Comparison of ENCODE assay signal across 19 cellular contexts in genomic region chrX:121902463-121902862, GRCh38.
"Had no signal": no experiment of that assay in that cellular context is flagged by ENCODE, and none has a peak within 500 bp of the region (broad histone marks: within the 10 kb centered on the region; RNA-seq: fewer than 3 reads in every experiment).

No MANE protein-coding gene starts in this region.

- H3K36me3 ChIP-seq: esophagus muscularis mucosa, heart right ventricle, left lung, right atrium auricular region had no signal

- H3K4me1 ChIP-seq: esophagus muscularis mucosa, foreskin keratinocyte, heart right ventricle, left lung, right atrium auricular region had no signal

- H3K4me3 ChIP-seq: dorsolateral prefrontal cortex, esophagus muscularis mucosa, heart right ventricle, left lung, right atrium auricular region, skin epidermis had no signal

- ATAC-seq: activated T-cell treated with anti-CD3 and anti-CD28 coated beads, Interleukin-2, amount 50 U/mL, for 4 hours; foreskin keratinocyte; heart right ventricle; left lung; natural killer cell; stimulated activated memory B cell treated with anti-CD40 and anti-IgM and Interleukin-4, amounts not matched to agents 10 μg/mL and 1 μg/mL and 100 μg/mL, for 72 hours had no signal

- H3K27me3 ChIP-seq: esophagus muscularis mucosa, foreskin keratinocyte, heart right ventricle, left lung, right atrium auricular region had no signal

- DNase-seq: activated CD4-positive, alpha-beta memory T cell treated with anti-CD3 and anti-CD28 coated beads for 36 hours; activated CD4-positive, CD25-positive, alpha-beta regulatory T cell treated with anti-CD3 and anti-CD28 coated beads, Interleukin-2, amount 50 U/mL, for 72 hours; activated gamma-delta T cell; activated naive CD8-positive, alpha-beta T cell treated with anti-CD3 and anti-CD28 coated beads, Interleukin-2, amount 10 ng/mL, durations not matched to agents 7 days and 5 days; activated T-cell treated with anti-CD3 and anti-CD28 coated beads, Interleukin-2, amount 50 U/mL, for 4 hours; anterior cingulate cortex; dorsolateral prefrontal cortex; foreskin keratinocyte; heart right ventricle; islet precursor cell; left lung; natural killer cell; posterior cingulate gyrus; substantia nigra; trophoblast cell had no signal

- H3K27ac ChIP-seq: dorsolateral prefrontal cortex, esophagus muscularis mucosa, foreskin keratinocyte, heart right ventricle, left lung, right atrium auricular region, skin epidermis had no signal

- H3K9me3 ChIP-seq: esophagus muscularis mucosa, left lung, right atrium auricular region had no signal
